1 cellular context compared by ENCODE assay signal in the genomic region with DNA sequence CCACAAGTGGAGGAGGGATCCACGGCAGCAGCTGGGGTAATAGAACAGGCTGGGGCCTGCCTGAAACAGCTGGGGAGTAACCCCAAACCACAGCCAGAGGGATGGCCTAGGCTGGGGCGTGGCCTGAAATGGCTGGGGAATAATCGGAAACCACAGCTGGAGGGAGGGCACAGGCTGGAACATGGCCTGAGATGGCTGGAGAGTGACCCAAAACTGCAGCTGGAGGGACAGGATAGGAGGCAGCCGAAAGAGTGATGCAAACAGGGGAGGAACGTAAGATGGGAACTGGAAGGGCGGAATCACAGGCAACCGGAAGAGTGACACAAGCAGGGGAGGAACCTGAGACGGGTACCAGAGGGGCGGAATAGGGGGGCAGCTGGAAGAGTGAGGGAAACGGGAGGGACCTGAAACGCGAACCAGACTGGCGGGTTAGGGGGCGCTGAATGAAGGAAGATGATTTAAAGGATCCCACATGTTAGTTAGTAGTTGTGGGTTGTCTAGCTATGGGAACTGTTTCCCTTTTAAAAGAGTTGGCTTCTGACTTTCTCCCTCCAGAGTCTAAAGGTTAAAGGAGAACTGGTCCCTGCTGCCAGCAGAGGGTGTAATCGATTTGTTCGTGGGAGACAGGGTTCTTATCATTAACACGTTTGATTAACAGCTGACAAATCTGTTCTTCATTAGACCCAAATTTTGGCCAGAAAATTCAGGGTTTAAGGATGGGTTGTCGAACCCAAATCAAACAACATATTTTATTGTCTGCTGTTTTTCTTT.
TF ChIP-seq lines count a peak whose summit lies in the region.

No MANE protein-coding gene starts in this region.

TF ChIP-seq in GM23338, 12 proteins besides CTCF, POLR2A, EP300 and RAD21 (continued from another document):
- TF ChIP-seq JUNB (IDR thresholded peaks at IDR 0.05; ENCODE audit: unreplicated experiment) (no peak), EZH2 (IDR thresholded peaks at IDR 0.05; ENCODE audit: low read depth, unreplicated experiment) (no peak), NANOG (IDR thresholded peaks at IDR 0.05; ENCODE audit: borderline replicate concordance) (no peak), ZNF462 (CRISPR knock-in tag; IDR thresholded peaks at IDR 0.05) (no peak), ZNF114 (CRISPR knock-in tag; IDR thresholded peaks at IDR 0.05) (no peak), REST (IDR thresholded peaks at IDR 0.05; ENCODE audit: unreplicated experiment) (no peak), EZH2phosphoT487 (IDR thresholded peaks at IDR 0.05; ENCODE audit: unreplicated experiment) (no peak)
